33 cellular contexts compared by ENCODE assay signal in genomic region chr10:26169466-26169865, GRCh38. TPM values are rescaled to one million over a fixed set of nuclear protein-coding genes. Genes with fewer than 3 reads are reported as not detected.
"Had no signal": no experiment of that assay in that cellular context is flagged by ENCODE, and none has a peak within 500 bp of the region (broad histone marks: within the 10 kb centered on the region; RNA-seq: fewer than 3 reads in every experiment).

No MANE protein-coding gene starts in this region.

- H3K4me1 ChIP-seq: adrenal gland, foreskin keratinocyte, heart right ventricle, left ventricle myocardium inferior, right atrium auricular region, testis had no signal

- DNase-seq: activated CD4-positive, alpha-beta T cell treated with anti-CD3 and anti-CD28 coated beads for 48 hours; activated CD4-positive, alpha-beta T cell treated with anti-CD3 and anti-CD28 coated beads, Interleukin-2, amount 50 U/mL, for 48 hours; activated CD8-positive, alpha-beta memory T cell treated with anti-CD3 and anti-CD28 coated beads for 24 hours; activated effector memory CD4-positive, alpha-beta T cell treated with Interleukin-2 at 50 U/mL for 16 hours; activated naive CD4-positive, alpha-beta T cell treated with anti-CD3 and anti-CD28 coated beads for 36 hours; activated naive CD8-positive, alpha-beta T cell treated with anti-CD3 and anti-CD28 coated beads for 36 hours; adrenal gland; aorta; cortex of kidney; foreskin keratinocyte; heart right ventricle; left ventricle myocardium inferior; mucosa of descending colon; ovary; stimulated activated CD4-positive, alpha-beta T cell treated with anti-CD3 and anti-CD28 coated beads, Interleukin-15, amount 100 ng/mL, for 24 hours; stimulated activated CD4-positive, alpha-beta T cell treated with anti-CD3 and anti-CD28 coated beads, Interleukin-2, amount 100 ng/mL, for 24 hours; stimulated activated naive CD4-positive, alpha-beta T cell treated with Interleukin-2 at 50 U/mL for 16 hours; SW 1271; T-helper 17 cell; T1000; testis; trophoblast cell; WERI-Rb-1 had no signal

- H3K4me3 ChIP-seq: adrenal gland, heart right ventricle, left ventricle myocardium inferior, lung, mucosa of descending colon, ovary, right atrium auricular region, testis had no signal

- H3K36me3 ChIP-seq: adrenal gland, heart right ventricle, left ventricle myocardium inferior, ovary, right atrium auricular region, WERI-Rb-1 had no signal

- H3K27me3 ChIP-seq: adrenal gland, foreskin keratinocyte, heart right ventricle, ovary, right atrium auricular region, testis had no signal

- H3K9me3 ChIP-seq: adrenal gland, heart right ventricle, left ventricle myocardium inferior, mucosa of descending colon, ovary, right atrium auricular region, testis had no signal

- FAIRE-seq: endothelial cell of umbilical vein, urothelium cell line had no signal

- H3K27ac ChIP-seq: adrenal gland, foreskin keratinocyte, heart right ventricle, left ventricle myocardium inferior, ovary, right atrium auricular region, testis, WERI-Rb-1 had no signal

RNA-seq across cellular contexts. Expression of gene GAD2, which starts 47.1 kb away (rescaled TPM):
- total RNA-seq: activated naive CD4-positive, alpha-beta T cell treated with anti-CD3 and anti-CD28 coated beads for 36 hours; activated naive CD8-positive, alpha-beta T cell treated with anti-CD3 and anti-CD28 coated beads for 36 hours; adrenal gland; aorta; cardiac septum; chondrocyte; endothelial cell of umbilical vein; foreskin keratinocyte; glomerular endothelial cell; heart right ventricle; left ventricle myocardium inferior; lung; mesenteric fat pad; mucosa of descending colon; myocyte; natural killer cell treated with Interleukin-12 subunit alpha and Interleukin-12 subunit beta and Interleukin-15 and Interleukin-18, amount 100 ng/mL, for 72 hours; ovary; right atrium auricular region; T-helper 17 cell had no signal
